8 cellular contexts compared by ENCODE assay signal in genomic region chr17:1395876-1396665, GRCh38. TPM values are rescaled to one million over a fixed set of nuclear protein-coding genes. Genes with fewer than 3 reads are reported as not detected.
DNase-seq lines count a peak whose midpoint lies in the region; ATAC-seq, FAIRE-seq and TF ChIP-seq lines count a peak whose summit lies in the region.
"Not testable (repeated sequence)": the region's sequence is repeated elsewhere in the genome, so short reads cannot be mapped to it uniquely, and the experiment has no call there.

No MANE protein-coding gene starts in this region.

- not testable (repeated sequence) for H3K4me3 Mint-ChIP-seq in Caco-2 (ENCODE audit: unreplicated experiment); activated CD8-positive, alpha-beta T cell treated with anti-CD3 and anti-CD28 coated beads for 36 hours
- peak overlapping the region; percentile 100 for H3K4me3 Mint-ChIP-seq in natural killer cell treated with Interleukin-12 subunit alpha and Interleukin-12 subunit beta and Interleukin-15 and Interleukin-18, amount 100 ng/mL, for 72 hours

- H3K36me3 Mint-ChIP-seq in Caco-2 (ENCODE audit: insufficient read depth, unreplicated experiment): peaks cover 88% of the 10 kb centered on the region
- peaks cover 67% of the 10 kb centered on the region for H3K36me3 Mint-ChIP-seq in activated CD8-positive, alpha-beta T cell treated with anti-CD3 and anti-CD28 coated beads for 36 hours (ENCODE audit: low read depth)
- H3K36me3 Mint-ChIP-seq in natural killer cell treated with Interleukin-12 subunit alpha and Interleukin-12 subunit beta and Interleukin-15 and Interleukin-18, amount 100 ng/mL, for 72 hours: peaks cover 15% of the 10 kb centered on the region

- not testable (repeated sequence) for TF ChIP-seq POLR2A in K562 (conservative IDR thresholded peaks at IDR 0.05); uterus (IDR thresholded peaks at IDR 0.05)

- not testable (repeated sequence) for H3K27me3 Mint-ChIP-seq in Caco-2 (ENCODE audit: insufficient read depth, unreplicated experiment); activated CD8-positive, alpha-beta T cell treated with anti-CD3 and anti-CD28 coated beads for 36 hours; natural killer cell treated with Interleukin-12 subunit alpha and Interleukin-12 subunit beta and Interleukin-15 and Interleukin-18, amount 100 ng/mL, for 72 hours

- TF ChIP-seq RAD21 in K562 (CRISPR knock-in tag; conservative IDR thresholded peaks at IDR 0.05 in 1 of 2, IDR thresholded peaks at IDR 0.05 in 1 of 2): not testable (repeated sequence)

- not testable (repeated sequence) for H3K9me3 ChIP-seq in Caco-2; MM.1S (replicated peaks; ENCODE audit: insufficient read depth, low read length); K562 (replicated peaks; ENCODE audit: control insufficient read depth, insufficient read depth, low read depth, low read length); left ventricle myocardium inferior (replicated peaks); skeletal muscle satellite cell (replicated peaks; ENCODE audit: low read length); uterus

- H3K9ac ChIP-seq in MM.1S (ENCODE audit: low read length); K562 (ENCODE audit: insufficient read depth in 1 of 2, low read depth in 2 of 2, low read length in 2 of 2); skeletal muscle satellite cell (ENCODE audit: low read depth, low read length): not testable (repeated sequence)

- not testable (repeated sequence) for H3K27ac ChIP-seq in MM.1S (ENCODE audit: low read length); K562 (ENCODE audit: extremely low read depth, low read depth, low read length)
- H3K27ac ChIP-seq in left ventricle myocardium inferior (replicated peaks) (peak overlapping the region; percentile 97), uterus (peak overlapping the region; percentile 97 to 99)

- H2AFZ ChIP-seq in MM.1S (ENCODE audit: low read length); K562 (ENCODE audit: low read depth, low read length): not testable (repeated sequence)

- not testable (repeated sequence) for BruUV-seq in Caco-2 (replicated peaks; lab: Mats Ljungman, UMichigan); K562 (replicated peaks; lab: Mats Ljungman, UMichigan)

- not testable (repeated sequence) for TF ChIP-seq CTCF in Caco-2 (IDR thresholded peaks at IDR 0.05; ENCODE audit: insufficient read depth in 1 of 2, low read depth in 1 of 2, low read length in 1 of 2, severe bottlenecking in 1 of 2, unreplicated experiment in 1 of 2); MM.1S (IDR thresholded peaks at IDR 0.05; ENCODE audit: low read length); activated CD8-positive, alpha-beta T cell treated with anti-CD3 and anti-CD28 coated beads for 36 hours (IDR thresholded peaks at IDR 0.05); K562 (IDR thresholded peaks at IDR 0.05 in 2 of 3, conservative IDR thresholded peaks at IDR 0.05 in 1 of 3; ENCODE audit: insufficient read depth in 2 of 3, low read depth in 1 of 3, low read length in 3 of 3); left ventricle myocardium inferior (IDR thresholded peaks at IDR 0.05; ENCODE audit: borderline replicate concordance); uterus (IDR thresholded peaks at IDR 0.05)

- not testable (repeated sequence) for H3K9me3 Mint-ChIP-seq in Caco-2 (ENCODE audit: unreplicated experiment); activated CD8-positive, alpha-beta T cell treated with anti-CD3 and anti-CD28 coated beads for 36 hours; natural killer cell treated with Interleukin-12 subunit alpha and Interleukin-12 subunit beta and Interleukin-15 and Interleukin-18, amount 100 ng/mL, for 72 hours

- H3K9me1 ChIP-seq in K562 (ENCODE audit: control insufficient read depth, insufficient read depth, low read length): not testable (repeated sequence)

- CTCF ChIA-PET in Caco-2 (lab: Charles Lee); K562 (lab: Yijun Ruan, JAX; ENCODE audit: low intra/inter-chr PET ratio): not testable (repeated sequence)
- CTCF ChIA-PET in activated CD8-positive, alpha-beta T cell treated with anti-CD3 and anti-CD28 coated beads for 36 hours (lab: Charles Lee): interaction anchor here (0.7 to 4.5 kb wide), 3 partner anchors 30 to 120 kb away, joined by 3 to 43 read pairs (median 5); partner anchors contain the start of gene INPP5K

- FAIRE-seq in K562 (lab: Jason Lieb, UNC): not testable (repeated sequence)

- peaks cover 71% of the 10 kb centered on the region for H4K20me1 ChIP-seq in MM.1S (ENCODE audit: insufficient read depth, low read length)
- peaks cover 57% of the 10 kb centered on the region for H4K20me1 ChIP-seq in K562 (replicated peaks; ENCODE audit: control insufficient read depth, insufficient read depth, low read length)

- not testable (repeated sequence) for H3K9me2 ChIP-seq in MM.1S (replicated peaks; ENCODE audit: insufficient read depth, low read length)

- in situ Hi-C loops in K562 (cut with MboI): not testable (repeated sequence)

- not testable (repeated sequence) for ATAC-seq in activated CD8-positive, alpha-beta T cell treated with anti-CD3 and anti-CD28 coated beads for 36 hours; K562; natural killer cell treated with Interleukin-12 subunit alpha and Interleukin-12 subunit beta and Interleukin-15 and Interleukin-18, amount 100 ng/mL, for 72 hours

- intact Hi-C loops in Caco-2 (cut with micrococcal nuclease; ENCODE audit: unreplicated experiment); activated CD8-positive, alpha-beta T cell treated with anti-CD3 and anti-CD28 coated beads for 36 hours (cut with micrococcal nuclease); K562 (cut with micrococcal nuclease); left ventricle myocardium inferior (cut with micrococcal nuclease); uterus (cut with DNase I; ENCODE audit: low total_unique reads): not testable (repeated sequence)

- not testable (repeated sequence) for H3K36me3 ChIP-seq in Caco-2 (ENCODE audit: control insufficient read depth, insufficient read depth, low read length); MM.1S (replicated peaks; ENCODE audit: insufficient read depth, low read length); left ventricle myocardium inferior; uterus
- peaks cover 35% of the 10 kb centered on the region; the same call in 2 of the 3 replicates for H3K36me3 ChIP-seq in K562 (ENCODE audit: control insufficient read depth, insufficient read depth, low read length)
- H3K36me3 ChIP-seq in skeletal muscle satellite cell (ENCODE audit: insufficient read depth, low read length): peaks cover 20% of the 10 kb centered on the region

- H3K4me1 ChIP-seq in Caco-2 (peaks cover 38% of the 10 kb centered on the region), MM.1S (ENCODE audit: low read length) (peaks cover 40% of the 10 kb centered on the region), K562 (replicated peaks in 1 of 2; ENCODE audit: control insufficient read depth in 2 of 2, insufficient read depth in 2 of 2, low read length in 2 of 2) (peaks cover 24 to 35% of the 10 kb centered on the region in 2 experiments; a peak in 4 of 5 replicates), left ventricle myocardium inferior (peaks cover 95% of the 10 kb centered on the region), skeletal muscle satellite cell (ENCODE audit: control insufficient read depth, insufficient read depth, low read length) (peaks cover 56% of the 10 kb centered on the region), uterus (peaks cover 12 to 14% of the 10 kb centered on the region in 2 donors)

- TF ChIP-seq EP300 in K562 (IDR thresholded peaks at IDR 0.05; ENCODE audit: low read length): not testable (repeated sequence)

- H3K4me2 ChIP-seq in MM.1S (ENCODE audit: low read depth, low read length) (peak overlapping the region; percentile 63; the same call in 1 of the 2 replicates), skeletal muscle satellite cell (ENCODE audit: low read length) (peak overlapping the region; percentile 23)
- not testable (repeated sequence) for H3K4me2 ChIP-seq in K562 (ENCODE audit: insufficient read depth, low read length)

- WGBS in K562 (ENCODE audit: insufficient coverage, low coverage, missing lambda C conversion rate): 94% methylated on average over 16 of the region's 26 CpGs

- peaks cover 89% of the 10 kb centered on the region for H3K79me2 ChIP-seq in MM.1S (ENCODE audit: low read length)
- peaks cover 89% of the 10 kb centered on the region for H3K79me2 ChIP-seq in K562 (ENCODE audit: control insufficient read depth, insufficient read depth, low read length)

- peaks cover 18% of the 10 kb centered on the region for H3K4me1 Mint-ChIP-seq in Caco-2 (ENCODE audit: low read depth, unreplicated experiment)
- peaks cover 62% of the 10 kb centered on the region for H3K4me1 Mint-ChIP-seq in activated CD8-positive, alpha-beta T cell treated with anti-CD3 and anti-CD28 coated beads for 36 hours (ENCODE audit: low read depth)
- H3K4me1 Mint-ChIP-seq in natural killer cell treated with Interleukin-12 subunit alpha and Interleukin-12 subunit beta and Interleukin-15 and Interleukin-18, amount 100 ng/mL, for 72 hours (ENCODE audit: low read depth in 2 of 2): peaks cover 37 to 39% of the 10 kb centered on the region in 2 donors

- POLR2A ChIA-PET in Caco-2 (lab: Charles Lee): not testable (repeated sequence)
- POLR2A ChIA-PET in activated CD8-positive, alpha-beta T cell treated with anti-CD3 and anti-CD28 coated beads for 36 hours (lab: Charles Lee): interaction anchor here (0.9 to 3.5 kb wide), 9 partner anchors 11 to 91 kb away, joined by 3 to 20 read pairs (median 12); no protein-coding TSS in a partner anchor
- POLR2A ChIA-PET in K562 (lab: Yijun Ruan, JAX): interaction anchor here (0.8 to 2.3 kb wide), 5 partner anchors 10 to 98 kb away, joined by 3 to 11 read pairs (median 4); no protein-coding TSS in a partner anchor

- not testable (repeated sequence) for H3K4me3 ChIP-seq in Caco-2 (ENCODE audit: low read depth, low read length); MM.1S (ENCODE audit: low read length); K562; left ventricle myocardium inferior; skeletal muscle satellite cell (ENCODE audit: low read length); uterus

- not testable (repeated sequence) for DNase-seq in Caco-2; MM.1S; activated CD8-positive, alpha-beta T cell treated with anti-CD3 and anti-CD28 coated beads for 36 hours; K562 (ENCODE audit: extremely low read depth in 1 of 4, low spot score in 3 of 4); left ventricle myocardium inferior; natural killer cell treated with Interleukin-12 subunit alpha and Interleukin-12 subunit beta and Interleukin-15 and Interleukin-18, amount 100 ng/mL, for 72 hours (ENCODE audit: low spot score); uterus

- H3K27me3 ChIP-seq in Caco-2 (replicated peaks; ENCODE audit: control insufficient read depth, insufficient read depth, low read length); MM.1S (replicated peaks; ENCODE audit: insufficient read depth, low read length); K562 (ENCODE audit: control insufficient read depth in 2 of 2, insufficient read depth in 2 of 2, low read length in 2 of 2); left ventricle myocardium inferior (ENCODE audit: low read depth); skeletal muscle satellite cell (ENCODE audit: control insufficient read depth, insufficient read depth, low read length); uterus: not testable (repeated sequence)

- H3K27ac Mint-ChIP-seq in Caco-2 (ENCODE audit: unreplicated experiment): peak overlapping the region; percentile 72
- H3K27ac Mint-ChIP-seq in activated CD8-positive, alpha-beta T cell treated with anti-CD3 and anti-CD28 coated beads for 36 hours: peak overlapping the region; percentile 50
- H3K27ac Mint-ChIP-seq in natural killer cell treated with Interleukin-12 subunit alpha and Interleukin-12 subunit beta and Interleukin-15 and Interleukin-18, amount 100 ng/mL, for 72 hours: peak overlapping the region in 1 of 2 donors; percentile 99

- peaks cover 26% of the 10 kb centered on the region for H3F3A ChIP-seq in MM.1S (ENCODE audit: insufficient read depth, low read length)

RNA-seq across cellular contexts. Expression of gene YWHAE, which starts 4.0 kb away (rescaled TPM):
- total RNA-seq in Caco-2 (2022) (915 and 956 TPM in 2 replicates), K562 (2014; rRNA removed) (234 and 310 TPM in 2 replicates), K562 (2014; rRNA removed; fragmentation: Illumina TruSeq; extraction: Trizol) (184 and 193 TPM in 2 replicates), K562 (2015; rRNA removed; fragmentation: Illumina TruSeq; extraction: Trizol) (224 TPM in 2 replicates), K562 (2021) (466 and 488 TPM in 2 replicates), left ventricle myocardium inferior (569 TPM), uterus (100 to 1,000 TPM; 390 to 894 (median 580) TPM)
- 100 to 1,000 TPM; 425 to 440 TPM for total RNA-seq in activated CD8-positive, alpha-beta T cell treated with anti-CD3 and anti-CD28 coated beads for 36 hours
- total RNA-seq in K562 (2011; cell fraction: chromatin; rRNA removed; ENCODE audit: low replicate concordance): 89.4 and 152 TPM in 2 replicates
- total RNA-seq in K562 (2011; cell fraction: nucleolus; rRNA removed): 61.4 and 88.2 TPM in 2 replicates
- 127 and 150 TPM in 2 replicates for total RNA-seq in K562 (2011; cell fraction: nucleoplasm; rRNA removed)
- polyA plus RNA-seq in K562 (2011; rRNA removed) (480 and 622 TPM in 2 replicates), K562 (2014; fragmentation: Illumina TruSeq; extraction: Trizol) (402 and 448 TPM in 2 replicates), K562 (2014; fragmentation: Nextera tagmentation; extraction: Ambion mirVana) (100 to 1,000 TPM; 323 to 513 TPM), K562 (2014; rRNA removed) (576 and 727 TPM in 2 replicates)
- polyA plus RNA-seq in K562 (2011; cell fraction: cytosol; rRNA removed): 198 and 388 TPM in 2 replicates
- polyA plus RNA-seq in K562 (2011; cell fraction: nucleus; rRNA removed): 77.5 and 131 TPM in 2 replicates
- polyA plus RNA-seq in K562 (2012): 300 and 685 TPM in 2 replicates
- polyA minus RNA-seq in K562 (2011; rRNA and poly(A)+ RNA removed): 684 and 865 TPM in 2 replicates
- polyA minus RNA-seq in K562 (2011; cell fraction: cytosol; rRNA and poly(A)+ RNA removed): 251 and 367 TPM in 2 replicates
- 34.3 and 69.4 TPM in 2 replicates for polyA minus RNA-seq in K562 (2011; cell fraction: nucleus; rRNA and poly(A)+ RNA removed)
- 100 to 1,000 TPM; 365 to 407 TPM for total RNA-seq in natural killer cell treated with Interleukin-12 subunit alpha and Interleukin-12 subunit beta and Interleukin-15 and Interleukin-18, amount 100 ng/mL, for 72 hours
- total RNA-seq in skeletal muscle satellite cell (2012; rRNA removed): 623 and 650 TPM in 2 replicates

RNA-seq across cellular contexts. Expression of gene CRK, which starts 60.0 kb away (rescaled TPM):
- 70.0 and 72.3 TPM in 2 replicates for total RNA-seq in Caco-2 (2022)
- total RNA-seq in activated CD8-positive, alpha-beta T cell treated with anti-CD3 and anti-CD28 coated beads for 36 hours: 10 to 100 TPM; 12.1 to 12.9 TPM
- 33.0 TPM in 2 replicates for total RNA-seq in K562 (2011; cell fraction: chromatin; rRNA removed; ENCODE audit: low replicate concordance)
- total RNA-seq in K562 (2011; cell fraction: nucleolus; rRNA removed): 17.5 and 19.2 TPM in 2 replicates
- total RNA-seq in K562 (2011; cell fraction: nucleoplasm; rRNA removed): 28.4 and 41.1 TPM in 2 replicates
- total RNA-seq in K562 (2014; rRNA removed): 23.2 and 24.7 TPM in 2 replicates
- total RNA-seq in K562 (2014; rRNA removed; fragmentation: Illumina TruSeq; extraction: Trizol): 30.0 and 31.2 TPM in 2 replicates
- total RNA-seq in K562 (2015; rRNA removed; fragmentation: Illumina TruSeq; extraction: Trizol): 29.2 and 30.2 TPM in 2 replicates
- 22.1 and 23.9 TPM in 2 replicates for total RNA-seq in K562 (2021)
- 32.0 and 40.2 TPM in 2 replicates for polyA plus RNA-seq in K562 (2011; rRNA removed)
- polyA plus RNA-seq in K562 (2011; cell fraction: cytosol; rRNA removed): 18.8 and 29.0 TPM in 2 replicates
- 5.0 and 5.4 TPM in 2 replicates for polyA plus RNA-seq in K562 (2011; cell fraction: nucleus; rRNA removed)
- polyA plus RNA-seq in K562 (2012): 14.3 and 18.9 TPM in 2 replicates
- 26.5 and 27.3 TPM in 2 replicates for polyA plus RNA-seq in K562 (2014; fragmentation: Illumina TruSeq; extraction: Trizol)
- polyA plus RNA-seq in K562 (2014; fragmentation: Nextera tagmentation; extraction: Ambion mirVana): 10 to 100 TPM; 13.1 to 17.7 TPM
- 24.3 and 26.1 TPM in 2 replicates for polyA plus RNA-seq in K562 (2014; rRNA removed)
- 46.6 and 50.1 TPM in 2 replicates for polyA minus RNA-seq in K562 (2011; rRNA and poly(A)+ RNA removed)
- polyA minus RNA-seq in K562 (2011; cell fraction: cytosol; rRNA and poly(A)+ RNA removed): 17.0 and 17.5 TPM in 2 replicates
- polyA minus RNA-seq in K562 (2011; cell fraction: nucleus; rRNA and poly(A)+ RNA removed): 4.3 and 5.8 TPM in 2 replicates
- 37.5 TPM for total RNA-seq in left ventricle myocardium inferior
- 10 to 100 TPM; 18.1 to 36.4 TPM for total RNA-seq in natural killer cell treated with Interleukin-12 subunit alpha and Interleukin-12 subunit beta and Interleukin-15 and Interleukin-18, amount 100 ng/mL, for 72 hours
- total RNA-seq in skeletal muscle satellite cell (2012; rRNA removed): 83.4 and 85.0 TPM in 2 replicates
- 100 to 1,000 TPM in 1 of 4 donors, 10 to 100 TPM in 3; 34.6 to 118 (median 57.3) TPM for total RNA-seq in uterus
